In the genomic region with DNA sequence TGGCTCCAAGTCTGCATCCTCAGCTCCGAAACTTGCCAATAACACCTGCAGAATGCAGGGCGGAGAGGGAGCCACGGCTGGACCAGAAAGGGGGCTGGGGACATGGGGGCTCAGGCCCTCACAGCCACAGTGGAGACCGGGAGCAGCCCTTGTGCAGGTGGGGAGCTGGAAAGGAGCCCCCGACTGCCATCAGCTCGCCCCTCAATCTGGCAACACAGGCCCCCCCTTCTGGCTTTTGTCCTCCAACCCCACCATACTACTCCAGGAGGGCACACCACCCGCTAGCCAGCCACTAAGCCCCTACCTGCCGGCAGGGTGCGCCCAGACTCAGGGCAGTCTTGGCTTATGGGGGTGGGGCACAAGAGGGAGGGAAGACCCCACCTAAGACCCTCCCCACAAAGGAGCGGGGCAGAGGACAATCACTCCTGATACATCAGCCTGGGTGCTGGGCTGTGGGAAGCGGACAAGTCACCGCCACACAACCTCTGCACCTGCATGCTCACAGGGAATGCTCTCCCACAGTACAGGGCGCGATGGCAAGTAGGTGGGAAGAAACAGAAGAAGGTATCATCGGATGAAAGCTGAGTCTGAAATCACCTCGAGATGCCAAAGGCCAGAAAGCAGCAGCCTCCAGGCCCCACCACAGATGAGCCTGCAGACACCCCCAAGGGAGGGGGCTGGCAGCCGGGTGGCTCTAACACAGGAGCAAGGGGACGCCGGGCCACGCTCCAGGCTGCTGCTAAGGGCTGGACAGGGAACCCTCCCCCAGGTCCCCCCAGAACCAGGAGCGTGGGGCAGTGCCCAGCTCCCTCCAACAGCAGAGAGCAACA, we compare ENCODE assay signal across 10 cellular contexts.
"Had no signal": no experiment of that assay in that cellular context is flagged by ENCODE, and none has a peak within 500 bp of the region (broad histone marks: within the 10 kb centered on the region; RNA-seq: fewer than 3 reads in every experiment).

No MANE protein-coding gene starts in this region.

- H3K27ac ChIP-seq: heart right ventricle, psoas muscle, thoracic aorta, upper lobe of right lung had no signal

- H3K4me3 ChIP-seq: heart right ventricle, psoas muscle, thoracic aorta, upper lobe of right lung had no signal

- ATAC-seq: activated CD4-positive, alpha-beta T cell treated with anti-CD3 and anti-CD28 coated beads for 36 hours; activated CD8-positive, alpha-beta T cell treated with anti-CD3 and anti-CD28 coated beads, Interleukin-2, amount 10 ng/mL, durations not matched to agents 7 days and 5 days; heart right ventricle; psoas muscle; sciatic nerve; upper lobe of right lung had no signal

- H3K9me3 ChIP-seq: heart right ventricle, psoas muscle, thoracic aorta, upper lobe of right lung had no signal

- H3K4me1 ChIP-seq: psoas muscle, upper lobe of right lung had no signal

- H3K36me3 ChIP-seq: thoracic aorta had no signal

- DNase-seq: activated CD4-positive, alpha-beta T cell treated with anti-CD3 and anti-CD28 coated beads for 36 hours; activated CD8-positive, alpha-beta memory T cell treated with anti-CD3 and anti-CD28 coated beads, Interleukin-2, amount 50 U/mL, for 48 hours; activated CD8-positive, alpha-beta T cell treated with anti-CD3 and anti-CD28 coated beads, Interleukin-2, amount 10 ng/mL, durations not matched to agents 7 days and 5 days; anterior cingulate cortex; dermis blood vessel endothelial cell; upper lobe of right lung had no signal

- H3K27me3 ChIP-seq: heart right ventricle, upper lobe of right lung had no signal
